Comparison of ENCODE assay signal across 8 cellular contexts in the genomic region with DNA sequence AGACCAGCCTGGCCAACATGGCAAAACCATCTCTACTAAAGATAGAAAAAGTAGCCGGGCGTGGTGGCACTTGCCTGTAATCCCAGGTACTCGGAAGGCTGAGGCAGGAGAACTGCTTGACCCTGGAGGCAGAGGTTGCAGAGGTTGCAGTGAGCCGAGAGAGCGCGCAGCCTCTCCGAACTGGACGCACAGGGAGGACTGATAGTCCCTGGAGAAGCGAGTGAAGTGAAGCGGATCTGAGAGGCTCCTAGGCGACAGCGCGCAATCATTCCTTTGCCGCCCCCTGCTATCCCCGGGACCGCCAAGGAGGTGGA. TPM values are rescaled to one million over a fixed set of nuclear protein-coding genes. Genes with fewer than 3 reads are reported as not detected.
A peak's percentile ranks its signal among the peaks of the same experiment; 100 is the strongest.
DNase-seq lines count a peak whose midpoint lies in the region; ATAC-seq and TF ChIP-seq lines count a peak whose summit lies in the region.

No MANE protein-coding gene starts in this region.

- H3K27me3 ChIP-seq in foreskin keratinocyte (no peaks in the 10 kb centered on the region), sigmoid colon (no peaks in the 10 kb centered on the region)

- no peak for TF ChIP-seq POLR2A in sigmoid colon (IDR thresholded peaks at IDR 0.05)

- 0 to 1% methylated on average over 16 of the region's 16 CpGs for WGBS in sigmoid colon, 2 donors

- peaks cover 35% of the 10 kb centered on the region for H3K36me3 ChIP-seq in SK-N-MC (ENCODE audit: insufficient read depth, low read length)
- peaks cover 33 to 37% (median 35%) of the 10 kb centered on the region in 4 donors for H3K36me3 ChIP-seq in sigmoid colon

- TF ChIP-seq EP300 in sigmoid colon (IDR thresholded peaks at IDR 0.05), result no peak

- H3K4me3 ChIP-seq in SK-N-MC (peak overlapping the region; percentile 85), sigmoid colon (peak overlapping the region; percentile 73 to 88 (median 76))

- peak overlapping the region; percentile 96 for H3K9ac ChIP-seq in SK-N-MC (ENCODE audit: insufficient read length)

- peaks cover 12% of the 10 kb centered on the region for H3K4me1 ChIP-seq in foreskin keratinocyte
- H3K4me1 ChIP-seq in sigmoid colon, result peaks cover 0 to 43% (median 35%) of the 10 kb centered on the region in 4 donors

- H3K9me3 ChIP-seq in SK-N-MC (ENCODE audit: low read depth, low read length) (no peaks in the 10 kb centered on the region), sigmoid colon (no peaks in the 10 kb centered on the region)

- ATAC-seq in GM19455 (IDR thresholded peaks at IDR 0.05; ENCODE audit: unreplicated experiment) (peak; percentile 10), foreskin keratinocyte (peak; percentile 25), HG02678 (IDR thresholded peaks at IDR 0.05; ENCODE audit: unreplicated experiment) (no peak)

- intact Hi-C loops in sigmoid colon (cut with DNase I), result loop anchor here (2.0 to 5.0 kb wide), 4 partner anchors 36 to 170 kb away; partner anchors contain the start of genes ZNF121, ZNF562 and ZNF846

- no peak for TF ChIP-seq CTCF in foreskin keratinocyte (conservative IDR thresholded peaks at IDR 0.05)
- no peak for TF ChIP-seq CTCF in sigmoid colon (IDR thresholded peaks at IDR 0.05)

- DNase-seq in SK-N-MC (ENCODE audit: low read depth, low spot score) (no peak), foreskin keratinocyte (no peak), sigmoid colon (no peak), OCI-M1 (lab: John Stamatoyannopoulos, UW) (no peak), COLO829 (ENCODE audit: low spot score) (no peak), HuH-7.5 (ENCODE audit: low spot score) (no peak)

- H3K27ac ChIP-seq in SK-N-MC, result peak overlapping the region; percentile 95
- peak overlapping the region; percentile 90 for H3K27ac ChIP-seq in foreskin keratinocyte
- H3K27ac ChIP-seq in sigmoid colon, result peak overlapping the region; percentile 87 to 91 (median 90)

RNA-seq across cellular contexts. Expression of gene ZNF561, which starts 0.2 kb away (rescaled TPM):
- total RNA-seq in foreskin keratinocyte, result 42.5 and 47.8 TPM in 2 replicates
- polyA plus RNA-seq in foreskin keratinocyte, result 10.2 and 12.2 TPM in 2 replicates
- total RNA-seq in sigmoid colon, result 10 to 100 TPM; 30.3 to 41.3 (median 31.5) TPM
- polyA plus RNA-seq in sigmoid colon, result 10 to 100 TPM; 14.1 to 27.1 (median 24.0) TPM

RNA-seq across cellular contexts. Expression of gene ZNF121, which starts 36.5 kb away (rescaled TPM):
- total RNA-seq in foreskin keratinocyte (44.6 and 49.4 TPM in 2 replicates), sigmoid colon (10 to 100 TPM; 18.3 to 28.6 (median 23.7) TPM)
- polyA plus RNA-seq in foreskin keratinocyte (5.2 and 5.9 TPM in 2 replicates), sigmoid colon (1 to 10 TPM; 1.2 to 8.0 (median 1.4) TPM)

RNA-seq across cellular contexts. Expression of gene ZNF562, which starts 54.1 kb away (rescaled TPM):
- total RNA-seq in foreskin keratinocyte (27.8 and 29.8 TPM in 2 replicates), sigmoid colon (10 to 100 TPM; 21.3 to 45.4 (median 32.4) TPM)
- polyA plus RNA-seq in foreskin keratinocyte (3.6 and 3.8 TPM in 2 replicates), sigmoid colon (10 to 100 TPM; 13.2 to 14.2 (median 13.6) TPM)
